In the genomic region with DNA sequence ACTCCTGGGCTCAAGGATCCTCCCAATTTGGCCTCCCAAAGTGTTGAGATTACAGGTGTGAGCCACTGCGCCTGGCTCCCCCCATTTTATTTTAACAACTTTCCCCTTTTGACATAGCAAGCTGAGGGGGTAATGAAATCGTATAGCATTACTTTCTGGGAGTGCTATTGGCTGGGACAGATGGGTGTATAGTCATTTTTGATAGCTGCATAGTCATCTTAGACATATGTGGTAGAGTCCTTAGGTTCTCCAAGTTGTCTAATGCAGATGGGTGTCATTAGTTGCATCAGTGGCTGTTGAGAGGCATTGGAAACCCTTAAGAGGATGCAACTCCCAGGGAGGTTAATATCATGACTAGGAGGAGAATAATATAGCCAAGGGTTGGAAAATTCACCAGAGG, we compare ENCODE assay signal across 17 cellular contexts. TPM values are rescaled to one million over a fixed set of nuclear protein-coding genes. Genes with fewer than 3 reads are reported as not detected.
DNase-seq lines count a peak whose midpoint lies in the region; ATAC-seq lines count a peak whose summit lies in the region.
"Had no signal": no experiment of that assay in that cellular context is flagged by ENCODE, and none has a peak within 500 bp of the region (broad histone marks: within the 10 kb centered on the region; RNA-seq: fewer than 3 reads in every experiment).

No MANE protein-coding gene starts in this region.

- CTCF ChIA-PET in activated CD4-positive, alpha-beta T cell treated with anti-CD3 and anti-CD28 coated beads, Interleukin-2, amount 10 ng/mL, durations not matched to agents 7 days and 5 days (lab: Charles Lee) = interaction anchor here (0.9 to 2.1 kb wide), 5 partner anchors 8 to 137 kb away, joined by 3 to 7 read pairs (median 6); partner anchors contain the start of gene DACT3

- no peak for DNase-seq in activated CD4-positive, alpha-beta T cell treated with anti-CD3 and anti-CD28 coated beads, Interleukin-2, amount 10 ng/mL, durations not matched to agents 7 days and 5 days
- no peak for DNase-seq in activated CD4-positive, alpha-beta T cell treated with anti-CD3 and anti-CD28 coated beads for 4 hours
- no peak for DNase-seq in stimulated activated naive CD8-positive, alpha-beta T cell treated with anti-CD3 and anti-CD28 coated beads, Interleukin-15, Interleukin-2, amounts not matched to agents 100 U/mL and 50 U/mL, for 24 hours
- no peak for DNase-seq in stimulated activated naive CD8-positive, alpha-beta T cell treated with anti-CD3 and anti-CD28 coated beads, Interleukin-15, amount 100 ng/mL, for 72 hours
- DNase-seq: CD8-positive, alpha-beta memory T cell; H9; KG1; NCI-H1105 treated with DMSO at 0.1 percent for 48 hours; NCI-H1694; NCI-H2081 treated with DMSO at 0.1 percent for 48 hours; NCI-H446 treated with DMSO at 0.1 percent for 48 hours had no signal

- H3K4me1 Mint-ChIP-seq in activated CD4-positive, alpha-beta T cell treated with anti-CD3 and anti-CD28 coated beads, Interleukin-2, amount 10 ng/mL, durations not matched to agents 7 days and 5 days = peaks cover 72% of the 10 kb centered on the region
- H3K4me1 Mint-ChIP-seq in stimulated activated naive CD8-positive, alpha-beta T cell treated with anti-CD3 and anti-CD28 coated beads, Interleukin-15, Interleukin-2, amounts not matched to agents 100 ng/mL and 50 ng/mL, for 24 hours (ENCODE audit: low read depth) = peaks cover 59% of the 10 kb centered on the region
- H3K4me1 Mint-ChIP-seq in activated T-helper 17 cell treated with anti-CD3 and anti-CD28 coated beads, Interleukin-2, amount 50 U/mL, for 72 hours = peaks cover 18% of the 10 kb centered on the region
- peaks cover 72% of the 10 kb centered on the region for H3K4me1 Mint-ChIP-seq in stimulated activated naive CD8-positive, alpha-beta T cell treated with anti-CD3 and anti-CD28 coated beads, Interleukin-15, amount 100 ng/mL, for 72 hours

- peaks cover 37% of the 10 kb centered on the region for H3K36me3 Mint-ChIP-seq in activated CD4-positive, alpha-beta T cell treated with anti-CD3 and anti-CD28 coated beads, Interleukin-2, amount 10 ng/mL, durations not matched to agents 7 days and 5 days (ENCODE audit: low read depth)
- H3K36me3 Mint-ChIP-seq in stimulated activated naive CD8-positive, alpha-beta T cell treated with anti-CD3 and anti-CD28 coated beads, Interleukin-15, Interleukin-2, amounts not matched to agents 100 ng/mL and 50 ng/mL, for 24 hours (ENCODE audit: low read depth) = peaks cover 4% of the 10 kb centered on the region
- H3K36me3 Mint-ChIP-seq in activated T-helper 17 cell treated with anti-CD3 and anti-CD28 coated beads, Interleukin-2, amount 50 U/mL, for 72 hours (ENCODE audit: low read depth) = no peaks in the 10 kb centered on the region

- H3K27me3 Mint-ChIP-seq in activated CD4-positive, alpha-beta T cell treated with anti-CD3 and anti-CD28 coated beads, Interleukin-2, amount 10 ng/mL, durations not matched to agents 7 days and 5 days = no peaks in the 10 kb centered on the region
- H3K27me3 Mint-ChIP-seq in stimulated activated naive CD8-positive, alpha-beta T cell treated with anti-CD3 and anti-CD28 coated beads, Interleukin-15, Interleukin-2, amounts not matched to agents 100 ng/mL and 50 ng/mL, for 24 hours = no peaks in the 10 kb centered on the region
- no peaks in the 10 kb centered on the region for H3K27me3 Mint-ChIP-seq in activated T-helper 17 cell treated with anti-CD3 and anti-CD28 coated beads, Interleukin-2, amount 50 U/mL, for 72 hours
- no peaks in the 10 kb centered on the region for H3K27me3 Mint-ChIP-seq in stimulated activated naive CD8-positive, alpha-beta T cell treated with anti-CD3 and anti-CD28 coated beads, Interleukin-15, amount 100 ng/mL, for 72 hours

- POLR2A ChIA-PET in activated CD4-positive, alpha-beta T cell treated with anti-CD3 and anti-CD28 coated beads, Interleukin-2, amount 10 ng/mL, durations not matched to agents 7 days and 5 days (lab: Charles Lee) = interaction anchor here (0.6 kb wide), 1 partner anchor 636 kb away, joined by 5 read pairs; no protein-coding TSS in a partner anchor

- no peak overlapping the region for H3K4me3 Mint-ChIP-seq in activated CD4-positive, alpha-beta T cell treated with anti-CD3 and anti-CD28 coated beads, Interleukin-2, amount 10 ng/mL, durations not matched to agents 7 days and 5 days
- H3K4me3 Mint-ChIP-seq in stimulated activated naive CD8-positive, alpha-beta T cell treated with anti-CD3 and anti-CD28 coated beads, Interleukin-15, Interleukin-2, amounts not matched to agents 100 ng/mL and 50 ng/mL, for 24 hours = no peak overlapping the region
- H3K4me3 Mint-ChIP-seq in activated T-helper 17 cell treated with anti-CD3 and anti-CD28 coated beads, Interleukin-2, amount 50 U/mL, for 72 hours = peak overlapping the region; percentile 66
- H3K4me3 Mint-ChIP-seq in stimulated activated naive CD8-positive, alpha-beta T cell treated with anti-CD3 and anti-CD28 coated beads, Interleukin-15, amount 100 ng/mL, for 72 hours = no peak overlapping the region
- H3K4me3 Mint-ChIP-seq: CD8-positive, alpha-beta memory T cell; H9 had no signal

- peak overlapping the region; percentile 100 for H3K27ac Mint-ChIP-seq in activated CD4-positive, alpha-beta T cell treated with anti-CD3 and anti-CD28 coated beads, Interleukin-2, amount 10 ng/mL, durations not matched to agents 7 days and 5 days
- peak overlapping the region; percentile 86 for H3K27ac Mint-ChIP-seq in stimulated activated naive CD8-positive, alpha-beta T cell treated with anti-CD3 and anti-CD28 coated beads, Interleukin-15, Interleukin-2, amounts not matched to agents 100 ng/mL and 50 ng/mL, for 24 hours
- no peak overlapping the region for H3K27ac Mint-ChIP-seq in activated T-helper 17 cell treated with anti-CD3 and anti-CD28 coated beads, Interleukin-2, amount 50 U/mL, for 72 hours
- peak overlapping the region; percentile 94 to 100 for H3K27ac Mint-ChIP-seq in stimulated activated naive CD8-positive, alpha-beta T cell treated with anti-CD3 and anti-CD28 coated beads, Interleukin-15, amount 100 ng/mL, for 72 hours
- H3K27ac Mint-ChIP-seq: H9 had no signal

- H3K9me3 Mint-ChIP-seq in activated CD4-positive, alpha-beta T cell treated with anti-CD3 and anti-CD28 coated beads, Interleukin-2, amount 10 ng/mL, durations not matched to agents 7 days and 5 days = peaks cover 22% of the 10 kb centered on the region
- H3K9me3 Mint-ChIP-seq in stimulated activated naive CD8-positive, alpha-beta T cell treated with anti-CD3 and anti-CD28 coated beads, Interleukin-15, Interleukin-2, amounts not matched to agents 100 ng/mL and 50 ng/mL, for 24 hours = peaks cover 5% of the 10 kb centered on the region
- H3K9me3 Mint-ChIP-seq in activated T-helper 17 cell treated with anti-CD3 and anti-CD28 coated beads, Interleukin-2, amount 50 U/mL, for 72 hours = no peaks in the 10 kb centered on the region
- peaks cover 22 to 32% of the 10 kb centered on the region in 2 donors for H3K9me3 Mint-ChIP-seq in stimulated activated naive CD8-positive, alpha-beta T cell treated with anti-CD3 and anti-CD28 coated beads, Interleukin-15, amount 100 ng/mL, for 72 hours
- H3K9me3 Mint-ChIP-seq: H9 had no signal

- ATAC-seq in stimulated activated naive CD8-positive, alpha-beta T cell treated with anti-CD3 and anti-CD28 coated beads, Interleukin-15, Interleukin-2, amounts not matched to agents 100 U/mL and 50 U/mL, for 24 hours = no peak
- peak; percentile 43 for ATAC-seq in activated T-helper 17 cell treated with anti-CD3 and anti-CD28 coated beads, Interleukin-2, amount 50 U/mL, for 72 hours (replicated peaks)
- peak; percentile 43 for ATAC-seq in stimulated activated naive CD8-positive, alpha-beta T cell treated with anti-CD3 and anti-CD28 coated beads, Interleukin-15, amount 100 ng/mL, for 72 hours
- ATAC-seq in GM18858 (IDR thresholded peaks at IDR 0.05; ENCODE audit: unreplicated experiment) = no peak
- ATAC-seq in GM18517 (IDR thresholded peaks at IDR 0.05; ENCODE audit: unreplicated experiment) = no peak
- ATAC-seq: HepG2, Panc1 had no signal

RNA-seq across cellular contexts. Expression of gene PNMA8B, which starts 28.6 kb away (rescaled TPM):
- total RNA-seq in activated CD4-positive, alpha-beta T cell treated with anti-CD3 and anti-CD28 coated beads, Interleukin-2, amount 10 ng/mL, durations not matched to agents 7 days and 5 days = under 1 TPM; 0.06 to 0.07 TPM
- total RNA-seq in activated T-helper 17 cell treated with anti-CD3 and anti-CD28 coated beads, Interleukin-2, amount 50 U/mL, for 72 hours = under 1 TPM in 1 of 2 donors, not detected in 1; 0.08 TPM
- total RNA-seq: HepG2 had no signal

RNA-seq across cellular contexts. Expression of gene PNMA8A, which starts 52.9 kb away (rescaled TPM):
- not detected for total RNA-seq in activated CD4-positive, alpha-beta T cell treated with anti-CD3 and anti-CD28 coated beads, Interleukin-2, amount 10 ng/mL, durations not matched to agents 7 days and 5 days
- not detected for total RNA-seq in activated T-helper 17 cell treated with anti-CD3 and anti-CD28 coated beads, Interleukin-2, amount 50 U/mL, for 72 hours

Comparison
In these comparisons a context has a peak if more than half of its experiments do, and no peak if none do; other contexts are left out.
1. ATAC-seq: peak in activated T-helper 17 cell treated with anti-CD3 and anti-CD28 coated beads, Interleukin-2, amount 50 U/mL, for 72 hours (single experiment) and stimulated activated naive CD8-positive, alpha-beta T cell treated with anti-CD3 and anti-CD28 coated beads, Interleukin-15, amount 100 ng/mL, for 72 hours (single experiment); none in stimulated activated naive CD8-positive, alpha-beta T cell treated with anti-CD3 and anti-CD28 coated beads, Interleukin-15, Interleukin-2, amounts not matched to agents 100 U/mL and 50 U/mL, for 24 hours (single experiment), GM18858 (single experiment) and GM18517 (single experiment).